In genomic region chr1:156497743-156498446, GRCh38 we compare ENCODE assay signal across 8 cellular contexts. TPM values are rescaled to one million over a fixed set of nuclear protein-coding genes. Genes with fewer than 3 reads are reported as not detected.
DNase-seq lines count a peak whose midpoint lies in the region; ATAC-seq and TF ChIP-seq lines count a peak whose summit lies in the region.

No MANE protein-coding gene starts in this region.

- H3K4me1 Mint-ChIP-seq in activated naive CD4-positive, alpha-beta T cell treated with anti-CD3 and anti-CD28 coated beads for 36 hours (ENCODE audit: low read depth): peaks cover 72% of the 10 kb centered on the region

- H4K8ac ChIP-seq in mesendoderm (ENCODE audit: low read depth, low read length): no peak overlapping the region

- no peaks in the 10 kb centered on the region for H3K9me3 Mint-ChIP-seq in activated naive CD4-positive, alpha-beta T cell treated with anti-CD3 and anti-CD28 coated beads for 36 hours

- H2BK15ac ChIP-seq in mesendoderm (replicated peaks; ENCODE audit: low read depth): no peak overlapping the region

- peak overlapping the region; percentile 45 for H3K9ac ChIP-seq in mesendoderm (ENCODE audit: low read length)

- no peak overlapping the region for H2BK120ac ChIP-seq in mesendoderm (ENCODE audit: low read depth, low read length)

- TF ChIP-seq POLR2A in transverse colon (IDR thresholded peaks at IDR 0.05): no peak

- peaks cover 30% of the 10 kb centered on the region for H3K79me1 ChIP-seq in mesendoderm (ENCODE audit: low read length)

- no peak for TF ChIP-seq CTCF in astrocyte of the spinal cord (IDR thresholded peaks at IDR 0.05; ENCODE audit: low read depth, low read length)
- no peak for TF ChIP-seq CTCF in transverse colon (IDR thresholded peaks at IDR 0.05)

- no peaks in the 10 kb centered on the region for H3K36me3 ChIP-seq in mesendoderm (ENCODE audit: control insufficient read depth, insufficient read depth, low read length)
- H3K36me3 ChIP-seq in transverse colon: no peaks in the 10 kb centered on the region

- H3K4me1 ChIP-seq in mesendoderm (ENCODE audit: control insufficient read depth, low read depth, low read length): peaks cover 21% of the 10 kb centered on the region
- H3K4me1 ChIP-seq in transverse colon: peaks cover 67 to 80% (median 76%) of the 10 kb centered on the region in 4 donors

- H3K23ac ChIP-seq in mesendoderm (ENCODE audit: low read length): no peak overlapping the region

- no peak overlapping the region for H3K18ac ChIP-seq in mesendoderm (ENCODE audit: low read length)

- peak overlapping the region; percentile 54 for H3K56ac ChIP-seq in mesendoderm (ENCODE audit: low read length)

- H3K4me3 Mint-ChIP-seq in activated naive CD4-positive, alpha-beta T cell treated with anti-CD3 and anti-CD28 coated beads for 36 hours: peak overlapping the region; percentile 25

- ATAC-seq in HG03196 (IDR thresholded peaks at IDR 0.05; ENCODE audit: unreplicated experiment) (no peak), HG03460 (IDR thresholded peaks at IDR 0.05; ENCODE audit: unreplicated experiment) (no peak)

- H3K4me3 ChIP-seq in astrocyte of the spinal cord (ENCODE audit: low read depth, low read length) (peak overlapping the region; percentile 100), mesendoderm (ENCODE audit: low read length) (no peak overlapping the region), transverse colon (peak overlapping the region in 3 of 4 donors; percentile 90 to 98 (median 94))

- H3K4me2 ChIP-seq in mesendoderm (ENCODE audit: low read length): no peak overlapping the region

- CTCF ChIA-PET in activated naive CD4-positive, alpha-beta T cell treated with anti-CD3 and anti-CD28 coated beads for 36 hours (lab: Charles Lee): interaction anchor here (1.1 to 18.1 kb wide), 4 partner anchors 14 to 112 kb away, joined by 3 to 306 read pairs (median 6); no protein-coding TSS in a partner anchor

- no peak overlapping the region for H4K5ac ChIP-seq in mesendoderm (ENCODE audit: low read length)

- H3K27ac ChIP-seq in mesendoderm (ENCODE audit: low read depth, low read length) (no peak overlapping the region), transverse colon (peak overlapping the region; percentile 99 to 100 (median 100))

- no peaks in the 10 kb centered on the region for H3K27me3 Mint-ChIP-seq in activated naive CD4-positive, alpha-beta T cell treated with anti-CD3 and anti-CD28 coated beads for 36 hours (ENCODE audit: low read depth)

- H3K27me3 ChIP-seq in mesendoderm (ENCODE audit: insufficient read depth, low read length, poor library complexity) (no peaks in the 10 kb centered on the region), transverse colon (no peaks in the 10 kb centered on the region)

- no peaks in the 10 kb centered on the region for H3K36me3 Mint-ChIP-seq in activated naive CD4-positive, alpha-beta T cell treated with anti-CD3 and anti-CD28 coated beads for 36 hours (ENCODE audit: low read depth)

- intact Hi-C loops in activated naive CD4-positive, alpha-beta T cell treated with anti-CD3 and anti-CD28 coated beads for 36 hours (cut with micrococcal nuclease): loop anchor here (1.0 kb wide), 1 partner anchor 8 kb away; no protein-coding TSS in a partner anchor
- intact Hi-C loops in transverse colon (cut with DNase I; ENCODE audit: low total_unique reads): no loop called here

- no peak for TF ChIP-seq EP300 in transverse colon (IDR thresholded peaks at IDR 0.05; ENCODE audit: low read depth)

- DNase-seq in activated naive CD4-positive, alpha-beta T cell treated with anti-CD3 and anti-CD28 coated beads for 36 hours: no peak
- DNase-seq in activated naive CD4-positive, alpha-beta T cell treated with Interleukin-2 at 50 U/mL for 16 hours: no peak
- DNase-seq in astrocyte of the spinal cord (ENCODE audit: low read depth, low spot score): no peak
- DNase-seq in mesendoderm: no peak
- DNase-seq in transverse colon: peak; percentile 18
- no peak for DNase-seq in H4 (ENCODE audit: low spot score)

- no peaks in the 10 kb centered on the region for H3K9me3 ChIP-seq in transverse colon

- H3K4ac ChIP-seq in mesendoderm (ENCODE audit: low read depth, low read length): no peak overlapping the region

- WGBS in mesendoderm (ENCODE audit: extremely low coverage, insufficient coverage, low lambda C conversion rate): no CpG with 5 or more reads among the region's 6 CpGs
- 37 to 100% methylated on average over 1 to 6 of the region's 6 CpGs for WGBS in transverse colon (ENCODE audit: low coverage in 1 of 2), 2 donors

- in situ Hi-C loops in astrocyte of the spinal cord (cut with HindIII; ENCODE audit: low sequenced_read_pairs): no loop called here
- in situ Hi-C loops in transverse colon (cut with MboI; ENCODE audit: low pct_ligation_motif_present in 1 of 4, low pct_unique_long_range_greater_than_20kb in 1 of 4, low sequenced_read_pairs in 3 of 4): no loop called here

- H2BK5ac ChIP-seq in mesendoderm (ENCODE audit: low read length): no peak overlapping the region

- H2AK5ac ChIP-seq in mesendoderm (ENCODE audit: low read length): peak overlapping the region; percentile 72

- peak overlapping the region; percentile 43 for H3K27ac Mint-ChIP-seq in activated naive CD4-positive, alpha-beta T cell treated with anti-CD3 and anti-CD28 coated beads for 36 hours

- H3K79me2 ChIP-seq in mesendoderm (ENCODE audit: control insufficient read depth, insufficient read depth, low read length): peaks cover 40% of the 10 kb centered on the region

RNA-seq across cellular contexts. Expression of gene MEF2D, which starts 2.7 kb away (rescaled TPM):
- 10 to 100 TPM; 28.8 to 32.8 TPM for total RNA-seq in activated naive CD4-positive, alpha-beta T cell treated with anti-CD3 and anti-CD28 coated beads for 36 hours
- 11.7 TPM for polyA plus RNA-seq in mesendoderm (2013, experiment 1 of 2)
- polyA plus RNA-seq in mesendoderm (2013, experiment 2 of 2): 11.4 TPM
- 100 to 1,000 TPM in 1 of 4 donors, 10 to 100 TPM in 3; 26.1 to 200 (median 85.7) TPM for total RNA-seq in transverse colon
- total RNA-seq in H4 (2014; rRNA removed; shearing (Covaris generic)): 3.9 and 7.9 TPM in 2 replicates
